22 cellular contexts compared by ENCODE assay signal in the genomic region with DNA sequence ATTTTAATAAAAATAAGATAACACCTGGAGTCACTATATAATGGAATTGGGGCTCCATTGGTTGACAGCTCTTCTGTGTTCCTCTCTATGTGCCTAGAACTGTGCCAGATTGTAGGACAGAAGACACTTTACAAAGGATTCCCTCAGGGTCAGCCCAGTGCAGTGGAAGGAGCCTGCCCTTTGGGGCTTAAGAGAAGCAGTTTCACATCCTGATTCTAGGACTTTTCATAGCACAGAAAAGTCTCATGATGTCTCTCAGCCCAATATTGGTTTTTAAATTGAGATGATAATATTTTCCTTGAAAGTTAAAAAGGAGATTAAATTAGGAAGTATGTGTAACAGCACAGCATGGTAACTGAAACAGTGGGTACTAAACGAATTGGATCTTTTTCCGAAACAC. TPM values are rescaled to one million over a fixed set of nuclear protein-coding genes. Genes with fewer than 3 reads are reported as not detected.
"Had no signal": no experiment of that assay in that cellular context is flagged by ENCODE, and none has a peak within 500 bp of the region (broad histone marks: within the 10 kb centered on the region; RNA-seq: fewer than 3 reads in every experiment).

No MANE protein-coding gene starts in this region.

- H3K4me3 Mint-ChIP-seq: activated CD8-positive, alpha-beta T cell treated with anti-CD3 and anti-CD28 coated beads, Interleukin-2, amount 10 ng/mL, durations not matched to agents 7 days and 5 days; brain; dendritic cell treated with granulocyte-macrophage colony-stimulating factor and Interleukin-4, amounts not matched to agents 40 ng/mL and 50 ng/mL, for 4 days; effector memory CD8-positive, alpha-beta T cell; mesothelial cell of epicardium had no signal

- H3K9me3 Mint-ChIP-seq: activated T-helper 2 cell treated with anti-CD3 and anti-CD28 coated beads, Interferon-gamma antibody, Interleukin-2, Interleukin-4, amounts not matched to agents 10 μg/mL and 5 μg/mL and 100 μg/mL, durations not matched to agents 14 hours and 24 hours and 36 hours; brain; dendritic cell treated with granulocyte-macrophage colony-stimulating factor and Interleukin-4, amounts not matched to agents 40 ng/mL and 50 ng/mL, for 4 days; effector memory CD8-positive, alpha-beta T cell; mesothelial cell of epicardium had no signal

- H3K36me3 ChIP-seq: right atrium auricular region, WERI-Rb-1 had no signal

- H3K9me3 ChIP-seq: right atrium auricular region, tibial nerve had no signal

- H3K36me3 Mint-ChIP-seq: brain, mesothelial cell of epicardium had no signal

- H3K4me1 Mint-ChIP-seq: brain, mesothelial cell of epicardium had no signal

- H3K27ac Mint-ChIP-seq: activated CD8-positive, alpha-beta T cell treated with anti-CD3 and anti-CD28 coated beads, Interleukin-2, amount 10 ng/mL, durations not matched to agents 7 days and 5 days; activated T-helper 2 cell treated with anti-CD3 and anti-CD28 coated beads, Interferon-gamma antibody, Interleukin-2, Interleukin-4, amounts not matched to agents 10 μg/mL and 5 μg/mL and 100 μg/mL, durations not matched to agents 14 hours and 24 hours and 36 hours; brain; dendritic cell treated with granulocyte-macrophage colony-stimulating factor and Interleukin-4, amounts not matched to agents 40 ng/mL and 50 ng/mL, for 4 days; mesothelial cell of epicardium had no signal

- H3K27me3 Mint-ChIP-seq: effector memory CD8-positive, alpha-beta T cell had no signal

- H3K4me2 ChIP-seq: smooth muscle cell had no signal

- H3K4me3 ChIP-seq: right atrium auricular region, smooth muscle cell, tibial nerve had no signal

- H3K27me3 ChIP-seq: right atrium auricular region, tibial nerve had no signal

- DNase-seq: activated CD4-positive, alpha-beta T cell treated with anti-CD3 and anti-CD28 coated beads for 48 hours; activated CD8-positive, alpha-beta memory T cell treated with anti-CD3 and anti-CD28 coated beads, Interleukin-2, amount 50 U/mL, for 48 hours; activated CD8-positive, alpha-beta T cell treated with anti-CD3 and anti-CD28 coated beads, Interleukin-2, amount 10 ng/mL, durations not matched to agents 7 days and 5 days; activated naive CD4-positive, alpha-beta T cell treated with anti-CD3 and anti-CD28 coated beads, Interleukin-2, amount 50 U/mL, for 16 hours; amygdala; cerebellar nuclear complex; effector memory CD8-positive, alpha-beta T cell; erythroblast; hippocampal formation; kidney glomerular epithelial cell; nucleus accumbens; WERI-Rb-1 had no signal

- H3K27ac ChIP-seq: right atrium auricular region, tibial nerve, WERI-Rb-1 had no signal

- ATAC-seq: activated CD8-positive, alpha-beta T cell treated with anti-CD3 and anti-CD28 coated beads, Interleukin-2, amount 10 ng/mL, durations not matched to agents 7 days and 5 days; effector memory CD8-positive, alpha-beta T cell had no signal

RNA-seq across cellular contexts. Expression of a gene that starts 7.1 kb away (rescaled TPM):
- total RNA-seq: smooth muscle cell had no signal
- polyA plus RNA-seq: smooth muscle cell had no signal

RNA-seq across cellular contexts. Expression of a gene that starts 19.5 kb away (rescaled TPM):
- total RNA-seq: activated T-helper 2 cell treated with anti-CD3 and anti-CD28 coated beads, Interferon-gamma antibody, Interleukin-2, Interleukin-4, amounts not matched to agents 10 μg/mL and 5 μg/mL and 100 μg/mL, durations not matched to agents 14 hours and 24 hours and 36 hours; glomerular endothelial cell; mesothelial cell of epicardium; posterior vena cava; right atrium auricular region; smooth muscle cell; subcutaneous adipose tissue had no signal
- polyA plus RNA-seq: smooth muscle cell had no signal

RNA-seq across cellular contexts. Expression of a gene that starts 37.8 kb away (rescaled TPM):
- total RNA-seq: activated CD8-positive, alpha-beta T cell treated with anti-CD3 and anti-CD28 coated beads, Interleukin-2, amount 10 ng/mL, durations not matched to agents 7 days and 5 days; glomerular endothelial cell; smooth muscle cell had no signal
- polyA plus RNA-seq: smooth muscle cell had no signal

RNA-seq across cellular contexts. Expression of a gene that starts 52.7 kb away (rescaled TPM):
- total RNA-seq: glomerular endothelial cell had no signal
- polyA plus RNA-seq: smooth muscle cell had no signal
